9 cellular contexts compared by ENCODE assay signal in genomic region chr1:185670187-185670627, GRCh38.
DNase-seq lines count a peak whose midpoint lies in the region; ATAC-seq and TF ChIP-seq lines count a peak whose summit lies in the region.
"Had no signal": no experiment of that assay in that cellular context is flagged by ENCODE, and none has a peak within 500 bp of the region (broad histone marks: within the 10 kb centered on the region; RNA-seq: fewer than 3 reads in every experiment).

No MANE protein-coding gene starts in this region.

- in situ Hi-C loops in GM13977 (cut with MboI; ENCODE audit: low pct_unique_long_range_greater_than_20kb, low sequenced_read_pairs, unreplicated experiment): loop anchor here (25.0 kb wide), 1 partner anchor 683 kb away; no protein-coding TSS in a partner anchor

- no peak overlapping the region for H3K27ac Mint-ChIP-seq in endothelial cell (ENCODE audit: unreplicated experiment)
- peak overlapping the region; percentile 34 to 51 for H3K27ac Mint-ChIP-seq in natural killer cell treated with Interleukin-12 subunit alpha and Interleukin-12 subunit beta and Interleukin-15 and Interleukin-18, amount 100 ng/mL, for 72 hours
- H3K27ac Mint-ChIP-seq: mesothelial cell of epicardium had no signal

- H3K27me3 Mint-ChIP-seq in endothelial cell (ENCODE audit: unreplicated experiment): no peaks in the 10 kb centered on the region
- H3K27me3 Mint-ChIP-seq in natural killer cell treated with Interleukin-12 subunit alpha and Interleukin-12 subunit beta and Interleukin-15 and Interleukin-18, amount 100 ng/mL, for 72 hours: peaks cover 0 to 3% of the 10 kb centered on the region in 2 donors

- H3K9me3 Mint-ChIP-seq in endothelial cell (ENCODE audit: unreplicated experiment): no peaks in the 10 kb centered on the region
- peaks cover 2% of the 10 kb centered on the region for H3K9me3 Mint-ChIP-seq in natural killer cell treated with Interleukin-12 subunit alpha and Interleukin-12 subunit beta and Interleukin-15 and Interleukin-18, amount 100 ng/mL, for 72 hours
- H3K9me3 Mint-ChIP-seq: mesothelial cell of epicardium had no signal

- H3K4me3 Mint-ChIP-seq in endothelial cell (ENCODE audit: unreplicated experiment): no peak overlapping the region
- H3K4me3 Mint-ChIP-seq in natural killer cell treated with Interleukin-12 subunit alpha and Interleukin-12 subunit beta and Interleukin-15 and Interleukin-18, amount 100 ng/mL, for 72 hours: peak overlapping the region; percentile 18
- H3K4me3 Mint-ChIP-seq: mesothelial cell of epicardium had no signal

- H3K4me3 ChIP-seq in AG10803 (ENCODE audit: low read length): no peak overlapping the region

- peak; percentile 68 for TF ChIP-seq CTCF in AG10803 (conservative IDR thresholded peaks at IDR 0.05; ENCODE audit: low read length)
- TF ChIP-seq CTCF in GM13977 (IDR thresholded peaks at IDR 0.05; ENCODE audit: extremely low read depth, insufficient read depth, missing control alignments): peak; percentile 44
- peak; percentile 40 for TF ChIP-seq CTCF in endothelial cell (IDR thresholded peaks at IDR 0.05; ENCODE audit: unreplicated experiment)

- ATAC-seq in natural killer cell treated with Interleukin-12 subunit alpha and Interleukin-12 subunit beta and Interleukin-15 and Interleukin-18, amount 100 ng/mL, for 72 hours: peak; percentile 79 to 80

- DNase-seq in AG10803 (ENCODE audit: low read depth) (peak; percentile 66), GM13977 (ENCODE audit: low spot score) (no peak), NAMALWA (ENCODE audit: low spot score) (peak; percentile 67), endothelial cell (ENCODE audit: low spot score) (peak; percentile 49), GM19240 (ENCODE audit: insufficient read length, low spot score) (no peak), C1 segment of cervical spinal cord (lab: John Stamatoyannopoulos, UW) (no peak)
- DNase-seq in activated CD4-positive, CD25-positive, alpha-beta regulatory T cell treated with anti-CD3 and anti-CD28 coated beads, Interleukin-2, amount 50 U/mL, for 16 hours (ENCODE audit: low read depth, low spot score): peak; percentile 16
- DNase-seq in natural killer cell treated with Interleukin-12 subunit alpha and Interleukin-12 subunit beta and Interleukin-15 and Interleukin-18, amount 100 ng/mL, for 72 hours (ENCODE audit: low spot score): no peak

- no peaks in the 10 kb centered on the region for H3K36me3 Mint-ChIP-seq in endothelial cell (ENCODE audit: low read depth, unreplicated experiment)
- H3K36me3 Mint-ChIP-seq in natural killer cell treated with Interleukin-12 subunit alpha and Interleukin-12 subunit beta and Interleukin-15 and Interleukin-18, amount 100 ng/mL, for 72 hours: peaks cover 5% of the 10 kb centered on the region
- H3K36me3 Mint-ChIP-seq: mesothelial cell of epicardium had no signal

- H3K4me1 Mint-ChIP-seq in endothelial cell (ENCODE audit: unreplicated experiment): peaks cover 23% of the 10 kb centered on the region
- H3K4me1 Mint-ChIP-seq in natural killer cell treated with Interleukin-12 subunit alpha and Interleukin-12 subunit beta and Interleukin-15 and Interleukin-18, amount 100 ng/mL, for 72 hours (ENCODE audit: low read depth in 2 of 2): peaks cover 37 to 42% of the 10 kb centered on the region in 2 donors

Comparison
In these comparisons a context has a peak if more than half of its experiments do, and no peak if none do; other contexts are left out.
1. DNase-seq: peak in AG10803 (single experiment), NAMALWA (single experiment), activated CD4-positive, CD25-positive, alpha-beta regulatory T cell treated with anti-CD3 and anti-CD28 coated beads, Interleukin-2, amount 50 U/mL, for 16 hours (single experiment) and endothelial cell (single experiment); none in GM13977 (single experiment), natural killer cell treated with Interleukin-12 subunit alpha and Interleukin-12 subunit beta and Interleukin-15 and Interleukin-18, amount 100 ng/mL, for 72 hours (single experiment), GM19240 (single experiment) and C1 segment of cervical spinal cord (0 of 14).
2. Peak in every context shown above with its lines, with median percentiles within 50 percentile points of each other: CTCF ChIP-seq.